19 cellular contexts compared by ENCODE assay signal in the genomic region with DNA sequence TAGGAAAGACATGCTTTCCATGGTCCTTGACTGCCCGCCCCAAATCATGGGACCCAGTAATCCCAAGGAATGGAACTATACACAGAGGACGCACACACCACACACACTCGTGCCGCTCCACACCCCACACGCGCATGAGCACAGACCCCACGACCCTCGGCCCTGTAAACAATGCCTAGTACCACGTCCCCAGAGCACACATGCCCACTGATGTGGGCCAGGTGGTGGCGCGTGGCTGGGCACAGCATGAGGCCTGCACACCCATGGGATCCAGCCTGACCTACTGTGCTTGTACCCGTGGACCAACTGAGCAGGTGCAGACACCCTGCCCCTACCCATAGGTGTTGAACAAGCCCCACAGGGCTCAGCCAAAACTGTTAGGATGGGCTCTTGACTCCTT. TPM values are rescaled to one million over a fixed set of nuclear protein-coding genes. Genes with fewer than 3 reads are reported as not detected.
DNase-seq lines count a peak whose midpoint lies in the region; ATAC-seq and TF ChIP-seq lines count a peak whose summit lies in the region.
"Had no signal": no experiment of that assay in that cellular context is flagged by ENCODE, and none has a peak within 500 bp of the region (broad histone marks: within the 10 kb centered on the region; RNA-seq: fewer than 3 reads in every experiment).

No MANE protein-coding gene starts in this region.

- no peak overlapping the region for H3K4me3 ChIP-seq in right cardiac atrium (ENCODE audit: low read length)
- H3K4me3 ChIP-seq in neural progenitor cell: no peak overlapping the region
- H3K4me3 ChIP-seq: HAP-1, K562 had no signal

- H3K9me3 ChIP-seq in right cardiac atrium (ENCODE audit: control insufficient read depth, low read length): no peaks in the 10 kb centered on the region
- no peaks in the 10 kb centered on the region for H3K9me3 ChIP-seq in neural progenitor cell (ENCODE audit: low read depth)
- H3K9me3 ChIP-seq: HAP-1 had no signal

- H3K9ac ChIP-seq in neural progenitor cell: no peak overlapping the region

- H3K27me3 Mint-ChIP-seq in endothelial cell (ENCODE audit: unreplicated experiment) (peaks cover 16% of the 10 kb centered on the region), neural progenitor cell (ENCODE audit: insufficient read depth, low read depth) (peaks cover 8% of the 10 kb centered on the region)

- intact Hi-C loops in left ventricle myocardium superior (cut with micrococcal nuclease): no loop called here
- intact Hi-C loops in right cardiac atrium (cut with DNase I): no loop called here

- H4K20me1 ChIP-seq in neural progenitor cell (ENCODE audit: low read depth): no peaks in the 10 kb centered on the region

- TF ChIP-seq CTCF in endothelial cell (IDR thresholded peaks at IDR 0.05; ENCODE audit: unreplicated experiment) (no peak), neural progenitor cell (IDR thresholded peaks at IDR 0.05) (no peak)

- no peak overlapping the region for H3K4me2 ChIP-seq in neural progenitor cell

- H3K36me3 ChIP-seq in neural progenitor cell: no peaks in the 10 kb centered on the region
- H3K36me3 ChIP-seq: HAP-1 had no signal

- H3K4me1 Mint-ChIP-seq in endothelial cell (ENCODE audit: unreplicated experiment) (peaks cover 19% of the 10 kb centered on the region), neural progenitor cell (peaks cover 55% of the 10 kb centered on the region)
- H3K4me1 Mint-ChIP-seq: CD14-positive monocyte; CD4-positive, alpha-beta memory T cell had no signal

- H2AFZ ChIP-seq in neural progenitor cell (replicated peaks): no peak overlapping the region

- H3K36me3 Mint-ChIP-seq in endothelial cell (ENCODE audit: low read depth, unreplicated experiment): peaks cover 3% of the 10 kb centered on the region
- no peaks in the 10 kb centered on the region for H3K36me3 Mint-ChIP-seq in neural progenitor cell
- H3K36me3 Mint-ChIP-seq: CD14-positive monocyte; CD4-positive, alpha-beta memory T cell had no signal

- ATAC-seq in left ventricle myocardium superior: no peak
- ATAC-seq in right cardiac atrium: no peak
- no peak for ATAC-seq in GM18498 (IDR thresholded peaks at IDR 0.05; ENCODE audit: unreplicated experiment)
- no peak for ATAC-seq in GM21447 (IDR thresholded peaks at IDR 0.05; ENCODE audit: unreplicated experiment)
- ATAC-seq: K562 had no signal

- H3F3A ChIP-seq in neural progenitor cell (ENCODE audit: low read depth): peaks cover 4% of the 10 kb centered on the region

- no peaks in the 10 kb centered on the region for H3K79me2 ChIP-seq in neural progenitor cell (ENCODE audit: low read depth)

- no peaks in the 10 kb centered on the region for H3K27me3 ChIP-seq in right cardiac atrium (ENCODE audit: control insufficient read depth, insufficient read depth)
- no peaks in the 10 kb centered on the region for H3K27me3 ChIP-seq in neural progenitor cell

- H3K9me3 Mint-ChIP-seq in endothelial cell (ENCODE audit: unreplicated experiment) (no peaks in the 10 kb centered on the region), neural progenitor cell (no peaks in the 10 kb centered on the region)
- H3K9me3 Mint-ChIP-seq: CD14-positive monocyte; CD4-positive, alpha-beta memory T cell had no signal

- H3K27ac ChIP-seq in right cardiac atrium (ENCODE audit: low read length) (no peak overlapping the region), neural progenitor cell (no peak overlapping the region)

- no peaks in the 10 kb centered on the region for H3K4me1 ChIP-seq in right cardiac atrium (ENCODE audit: control insufficient read depth, insufficient read depth, low read length)
- peaks cover 39% of the 10 kb centered on the region for H3K4me1 ChIP-seq in neural progenitor cell
- H3K4me1 ChIP-seq: HAP-1 had no signal

- H3K27ac Mint-ChIP-seq in endothelial cell (ENCODE audit: unreplicated experiment) (no peak overlapping the region), neural progenitor cell (peak overlapping the region; percentile 54)

- 89% methylated on average over 12 of the region's 12 CpGs for WGBS in right cardiac atrium

- peak overlapping the region; percentile 67 for H3K4me3 Mint-ChIP-seq in endothelial cell (ENCODE audit: unreplicated experiment)
- H3K4me3 Mint-ChIP-seq in neural progenitor cell: peak overlapping the region; percentile 12
- H3K4me3 Mint-ChIP-seq: CD14-positive monocyte had no signal

- DNase-seq in left ventricle myocardium superior: peak; percentile 19
- DNase-seq in right cardiac atrium: no peak
- no peak for DNase-seq in endothelial cell (ENCODE audit: low spot score)
- no peak for DNase-seq in neural progenitor cell (ENCODE audit: low spot score)
- DNase-seq in stimulated activated CD4-positive, alpha-beta T cell treated with anti-CD3 and anti-CD28 coated beads, Interleukin-2, amount 100 ng/mL, for 24 hours: no peak
- DNase-seq: ACHN; CD4-positive, alpha-beta memory T cell; DMS153; DMS79; GDM1; IMR-90 had no signal

RNA-seq across cellular contexts. Expression of gene DBH, which starts 0.7 kb away (rescaled TPM):
- total RNA-seq in left ventricle myocardium superior (not detected), right cardiac atrium (under 1 TPM in 2 of 4 donors, not detected in 2; 0.09 to 0.14 TPM), endothelial cell (ENCODE audit: unreplicated experiment) (0.08 TPM), neural progenitor cell (ENCODE audit: low replicate concordance) (not detected in 2 replicates)
- polyA plus RNA-seq in right cardiac atrium: 0.05 TPM
- total RNA-seq: Daoy, H4, IMR-90, K562 had no signal
- polyA plus RNA-seq: BJ, CD14-positive monocyte, IMR-90, K562 had no signal

RNA-seq across cellular contexts. Expression of gene FAM163B, which starts 27.7 kb away (rescaled TPM):
- total RNA-seq in left ventricle myocardium superior (not detected), right cardiac atrium (1 to 10 TPM; 1.2 to 5.4 (median 1.4) TPM), endothelial cell (ENCODE audit: unreplicated experiment) (not detected), neural progenitor cell (ENCODE audit: low replicate concordance) (0.31 TPM in 1 of 2 replicates, not detected in the other)
- 2.0 TPM for polyA plus RNA-seq in right cardiac atrium
- total RNA-seq: CD4-positive, alpha-beta memory T cell; Daoy; H4; IMR-90; K562 had no signal
- polyA plus RNA-seq: BJ; CD14-positive monocyte; CD4-positive, alpha-beta memory T cell; IMR-90; K562 had no signal
